In genomic region chr21:39602793-39603192, GRCh38 we compare ENCODE assay signal across 1 cellular context.
TF ChIP-seq lines count a peak whose summit lies in the region.

No MANE protein-coding gene starts in this region.

TF ChIP-seq in H1, 55 proteins besides CTCF, POLR2A, EP300 and RAD21:
- TF ChIP-seq E2F6 (IDR thresholded peaks at IDR 0.05) (0 out of 2 replicates have a peak, but pooled peaks have one; percentile 20), POLR2AphosphoS5 (IDR thresholded peaks at IDR 0.05; ENCODE audit: low read depth, low read length) (no peak)
TF ChIP-seq in H1: peak in this region for 1.
